18 cellular contexts compared by ENCODE assay signal in genomic region chr14:26808407-26808806, GRCh38.
DNase-seq lines count a peak whose midpoint lies in the region; ATAC-seq, FAIRE-seq and TF ChIP-seq lines count a peak whose summit lies in the region.
"Had no signal": no experiment of that assay in that cellular context is flagged by ENCODE, and none has a peak within 500 bp of the region (broad histone marks: within the 10 kb centered on the region; RNA-seq: fewer than 3 reads in every experiment).

No MANE protein-coding gene starts in this region.

- peaks cover 0 to 5% (median 0%) of the 10 kb centered on the region in 4 donors for H3K4me1 ChIP-seq in liver (ENCODE audit: control insufficient read depth in 4 of 4, insufficient read depth in 4 of 4, low read length in 3 of 4)
- no peaks in the 10 kb centered on the region for H3K4me1 ChIP-seq in HepG2 (ENCODE audit: insufficient read depth, low read length)

- DNase-seq in HepG2 (ENCODE audit: low spot score) (no peak), cardiac fibroblast (ENCODE audit: low read depth in 2 of 2) (peak; percentile 58 to 63), fibroblast of the aortic adventitia (ENCODE audit: low read depth) (peak; percentile 22), renal cortical epithelial cell (ENCODE audit: low read depth) (peak; percentile 21), brain microvascular endothelial cell (no peak), NCI-H2227 treated with DMSO at 0.1 percent for 48 hours (lab: John Stamatoyannopoulos, UW) (no peak), GM12891 (ENCODE audit: insufficient read length, low spot score) (no peak)
- DNase-seq: 8988T, C1 segment of cervical spinal cord, DMS 273 treated with DMSO at 0.1 percent for 48 hours, EL, NCI-H1048, NCI-H1694, NCI-H2107, NCI-H446, NCI-H82 had no signal

- WGBS in liver: 25% methylated on average over 1 of the region's 1 CpG
- 8% methylated on average over 1 of the region's 1 CpG for WGBS in HepG2 (ENCODE audit: low lambda C conversion rate)

- intact Hi-C loops in HepG2 (cut with micrococcal nuclease; ENCODE audit: unreplicated experiment): no loop called here

- TF ChIP-seq RAD21 in liver (IDR thresholded peaks at IDR 0.05) (no peak), HepG2 (CRISPR knock-in tag; IDR thresholded peaks at IDR 0.05) (no peak)

- no TSS peak for BruUV-seq in HepG2 (replicated peaks; lab: Mats Ljungman, UMichigan)

- no peaks in the 10 kb centered on the region for H4K20me1 ChIP-seq in HepG2 (ENCODE audit: insufficient read depth, low read length)

- no peak for TF ChIP-seq POLR2A in HepG2 (IDR thresholded peaks at IDR 0.05; ENCODE audit: insufficient read depth in 1 of 2, low read depth in 2 of 2, low read length in 2 of 2)
- TF ChIP-seq POLR2A in GM12891 (IDR thresholded peaks at IDR 0.05; ENCODE audit: low read depth, low read length): no peak

- FAIRE-seq in HepG2 (lab: Jason Lieb, UNC) (no peak), GM12891 (lab: Jason Lieb, UNC) (no peak)

- TF ChIP-seq EP300 in HepG2 (IDR thresholded peaks at IDR 0.05; ENCODE audit: low read depth in 2 of 2, low read length in 2 of 2) (no peak), HepG2 (CRISPR knock-in tag; IDR thresholded peaks at IDR 0.05; ENCODE audit: borderline replicate concordance) (no peak)

- H3K27ac ChIP-seq in liver (ENCODE audit: low read depth in 1 of 2, low read length in 2 of 2): no peak overlapping the region
- H3K27ac ChIP-seq in HepG2 (ENCODE audit: extremely low read length, insufficient read depth, low read length): no peak overlapping the region
- H3K27ac ChIP-seq in brain microvascular endothelial cell: no peak overlapping the region

- H3K36me3 ChIP-seq in liver (ENCODE audit: control insufficient read depth in 4 of 4, insufficient read depth in 3 of 4, low read depth in 1 of 4, low read length in 3 of 4) (no peaks in the 10 kb centered on the region), HepG2 (replicated peaks in 1 of 2; ENCODE audit: control insufficient read depth in 1 of 2, insufficient read depth in 2 of 2, low read length in 2 of 2) (no peaks in the 10 kb centered on the region), brain microvascular endothelial cell (replicated peaks) (no peaks in the 10 kb centered on the region)

- no peak overlapping the region for H3K4me3 ChIP-seq in liver (ENCODE audit: low read depth in 1 of 3, low read length in 3 of 3)
- H3K4me3 ChIP-seq in HepG2 (replicated peaks in 1 of 3; ENCODE audit: insufficient read depth in 1 of 3, low read depth in 2 of 3, low read length in 3 of 3): no peak overlapping the region
- no peak overlapping the region for H3K4me3 ChIP-seq in cardiac fibroblast (replicated peaks in 1 of 2; ENCODE audit: low read depth in 2 of 2, low read length in 2 of 2)
- H3K4me3 ChIP-seq in fibroblast of the aortic adventitia (ENCODE audit: low read depth, low read length): no peak overlapping the region
- H3K4me3 ChIP-seq in brain microvascular endothelial cell (ENCODE audit: low read depth, low read length): no peak overlapping the region

- TF ChIP-seq CTCF in liver (IDR thresholded peaks at IDR 0.05; ENCODE audit: low read depth, low read length, missing input control) (no peak), HepG2 (CRISPR knock-in tag; IDR thresholded peaks at IDR 0.05) (no peak), cardiac fibroblast (IDR thresholded peaks at IDR 0.05; ENCODE audit: low read depth, low read length) (no peak), fibroblast of the aortic adventitia (IDR thresholded peaks at IDR 0.05; ENCODE audit: insufficient read depth, low read length) (no peak), brain microvascular endothelial cell (IDR thresholded peaks at IDR 0.05; ENCODE audit: low read depth, low read length, missing control alignments) (no peak)

- CTCF ChIA-PET in HepG2 (lab: Yijun Ruan, JAX; ENCODE audit: low intra/inter-chr PET ratio, low total read pairs): no interaction called here

- POLR2A ChIA-PET in HepG2 (lab: Yijun Ruan, JAX): no interaction called here

- no peaks in the 10 kb centered on the region for H3K79me2 ChIP-seq in HepG2 (ENCODE audit: insufficient read depth, low read length)

- in situ Hi-C loops in HepG2 (cut with HindIII; ENCODE audit: extremely low pct_ligation_motif_present, low pct_unique_long_range_greater_than_20kb) (no loop called here), brain microvascular endothelial cell (cut with HindIII; ENCODE audit: low pct_ligation_motif_present, low sequenced_read_pairs) (no loop called here)

- H3K27me3 ChIP-seq in liver (ENCODE audit: control insufficient read depth in 4 of 4, insufficient read depth in 4 of 4, low read length in 3 of 4) (no peaks in the 10 kb centered on the region), HepG2 (ENCODE audit: control insufficient read depth in 1 of 2, insufficient read depth in 2 of 2, low read length in 2 of 2) (no peaks in the 10 kb centered on the region), brain microvascular endothelial cell (replicated peaks) (no peaks in the 10 kb centered on the region)

- no peaks in the 10 kb centered on the region for H3K9me3 ChIP-seq in liver (ENCODE audit: control insufficient read depth in 4 of 4, low read length in 3 of 4)
- H3K9me3 ChIP-seq in HepG2 (ENCODE audit: low read length): peaks cover 88% of the 10 kb centered on the region

- H3K9ac ChIP-seq in liver (ENCODE audit: low read depth in 1 of 2, low read length in 2 of 2) (no peak overlapping the region), HepG2 (ENCODE audit: insufficient read depth, low read depth, low read length) (no peak overlapping the region)

- H2AFZ ChIP-seq in HepG2 (ENCODE audit: low read length): no peak overlapping the region

- no peak overlapping the region for H3K4me2 ChIP-seq in HepG2 (ENCODE audit: low read depth, low read length)

- ATAC-seq in HepG2: no peak
- ATAC-seq: HCT116 had no signal

TF ChIP-seq in liver, 16 proteins besides CTCF, POLR2A, EP300 and RAD21 (continues in another document):
- TF ChIP-seq, protein P1, sequence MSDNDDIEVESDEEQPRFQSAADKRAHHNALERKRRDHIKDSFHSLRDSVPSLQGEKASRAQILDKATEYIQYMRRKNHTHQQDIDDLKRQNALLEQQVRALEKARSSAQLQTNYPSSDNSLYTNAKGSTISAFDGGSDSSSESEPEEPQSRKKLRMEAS (IDR thresholded peaks at IDR 0.05): no peak
- TF ChIP-seq GABPA (IDR thresholded peaks at IDR 0.05 in 1 of 2, conservative IDR thresholded peaks at IDR 0.05 in 1 of 2): no peak
- TF ChIP-seq, protein P2, sequence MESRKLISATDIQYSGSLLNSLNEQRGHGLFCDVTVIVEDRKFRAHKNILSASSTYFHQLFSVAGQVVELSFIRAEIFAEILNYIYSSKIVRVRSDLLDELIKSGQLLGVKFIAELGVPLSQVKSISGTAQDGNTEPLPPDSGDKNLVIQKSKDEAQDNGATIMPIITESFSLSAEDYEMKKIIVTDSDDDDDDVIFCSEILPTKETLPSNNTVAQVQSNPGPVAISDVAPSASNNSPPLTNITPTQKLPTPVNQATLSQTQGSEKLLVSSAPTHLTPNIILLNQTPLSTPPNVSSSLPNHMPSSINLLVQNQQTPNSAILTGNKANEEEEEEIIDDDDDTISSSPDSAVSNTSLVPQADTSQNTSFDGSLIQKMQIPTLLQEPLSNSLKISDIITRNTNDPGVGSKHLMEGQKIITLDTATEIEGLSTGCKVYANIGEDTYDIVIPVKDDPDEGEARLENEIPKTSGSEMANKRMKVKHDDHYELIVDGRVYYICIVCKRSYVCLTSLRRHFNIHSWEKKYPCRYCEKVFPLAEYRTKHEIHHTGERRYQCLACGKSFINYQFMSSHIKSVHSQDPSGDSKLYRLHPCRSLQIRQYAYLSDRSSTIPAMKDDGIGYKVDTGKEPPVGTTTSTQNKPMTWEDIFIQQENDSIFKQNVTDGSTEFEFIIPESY (IDR thresholded peaks at IDR 0.05): no peak

TF ChIP-seq in HepG2, 621 proteins besides CTCF, POLR2A, EP300 and RAD21:
- TF ChIP-seq ZNF737 (CRISPR knock-in tag; IDR thresholded peaks at IDR 0.05; ENCODE audit: borderline replicate concordance) (no peak), ZSCAN9 (CRISPR knock-in tag; IDR thresholded peaks at IDR 0.05; ENCODE audit: borderline replicate concordance) (no peak), ZNF468 (CRISPR knock-in tag; IDR thresholded peaks at IDR 0.05) (no peak), ZKSCAN5 (CRISPR knock-in tag; IDR thresholded peaks at IDR 0.05) (no peak), ZNF792 (CRISPR knock-in tag; IDR thresholded peaks at IDR 0.05) (no peak), ZKSCAN1 (IDR thresholded peaks at IDR 0.05; ENCODE audit: low read length) (no peak)

TF ChIP-seq in GM12891, 5 proteins besides CTCF, POLR2A, EP300 and RAD21:
- TF ChIP-seq POLR2AphosphoS5 (IDR thresholded peaks at IDR 0.05; ENCODE audit: low read depth, low read length) (no peak), SPI1 (IDR thresholded peaks at IDR 0.05; ENCODE audit: low read depth, low read length) (no peak), POU2F2 (IDR thresholded peaks at IDR 0.05; ENCODE audit: low read depth, low read length) (no peak), TAF1 (IDR thresholded peaks at IDR 0.05; ENCODE audit: low read depth, low read length) (no peak), PAX5 (IDR thresholded peaks at IDR 0.05; ENCODE audit: insufficient read depth, low read length, severe bottlenecking) (no peak)
TF ChIP-seq in GM12891: peak in this region for 0.

Comparison
In these comparisons a context has a peak if more than half of its experiments do, and no peak if none do; other contexts are left out.
1. DNase-seq: peak in cardiac fibroblast (2 of 2), fibroblast of the aortic adventitia (single experiment) and renal cortical epithelial cell (single experiment); none in HepG2 (single experiment), brain microvascular endothelial cell (single experiment), NCI-H2227 treated with DMSO at 0.1 percent for 48 hours (single experiment) and GM12891 (single experiment).